In the genomic region with DNA sequence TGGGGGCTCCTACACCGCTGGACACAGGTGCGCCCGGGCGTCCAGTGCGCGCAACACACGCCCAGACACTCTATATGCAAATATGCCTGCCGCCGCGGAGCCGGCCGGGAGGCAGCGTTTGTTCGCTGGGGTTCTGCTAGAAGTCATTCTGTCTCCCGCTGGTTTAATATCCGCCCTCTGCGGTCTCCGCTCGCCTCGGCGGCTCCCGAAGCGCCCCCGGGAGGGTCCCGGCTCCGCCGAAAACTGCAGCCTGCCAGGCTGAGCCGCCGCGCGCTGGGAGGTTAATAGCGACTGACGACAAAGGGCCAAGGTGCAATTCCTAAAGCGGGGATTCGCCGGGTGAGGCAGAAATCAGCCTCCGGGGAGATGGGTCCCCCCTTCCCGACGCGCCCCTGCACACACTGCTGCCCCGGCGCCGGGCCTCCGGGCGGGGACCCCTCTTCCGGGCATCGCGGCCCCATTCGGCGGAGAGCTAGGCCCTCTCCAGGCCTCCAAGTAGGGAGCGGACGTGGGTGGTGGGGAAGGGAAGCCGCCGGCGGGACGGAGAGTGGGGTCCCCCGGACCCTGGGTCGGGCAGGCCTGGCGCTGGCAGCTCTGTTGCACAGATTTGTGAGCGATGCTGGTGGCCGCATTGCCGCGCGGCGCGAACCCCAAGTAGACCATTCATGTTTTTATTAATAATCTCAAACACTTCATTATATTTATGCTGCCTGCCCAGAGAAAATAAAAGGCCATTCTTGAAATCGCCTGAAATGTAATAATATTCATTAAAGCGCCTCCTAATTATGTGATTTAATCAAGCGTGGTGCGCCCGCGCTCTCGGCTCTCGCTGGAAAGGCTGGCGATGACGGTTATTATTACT, we compare ENCODE assay signal across 7 cellular contexts. TPM values are rescaled to one million over a fixed set of nuclear protein-coding genes. Genes with fewer than 3 reads are reported as not detected.
A peak's percentile ranks its signal among the peaks of the same experiment; 100 is the strongest.
DNase-seq lines count a peak whose midpoint lies in the region; ATAC-seq and TF ChIP-seq lines count a peak whose summit lies in the region.

No MANE protein-coding gene starts in this region.

- no peaks in the 10 kb centered on the region for H3K36me3 ChIP-seq in lower lobe of right lung

- POLR2A ChIA-PET in WTC11 (lab: Charles Lee): no interaction called here

- DNase-seq in WTC11 (ENCODE audit: low spot score) (peak; percentile 86), lower lobe of right lung (no peak), medulla oblongata (ENCODE audit: extremely low spot score) (no peak), NCI-H2171 (lab: John Stamatoyannopoulos, UW) (no peak), LoVo (ENCODE audit: low spot score) (no peak)

- peaks cover 36% of the 10 kb centered on the region for H3K4me1 Mint-ChIP-seq in WTC11

- H3K27me3 ChIP-seq in lower lobe of right lung (ENCODE audit: low read depth): peaks cover 100% of the 10 kb centered on the region

- H3K27ac ChIP-seq in lower lobe of right lung: no peak overlapping the region

- peak; percentile 48 for ATAC-seq in GM18858 (IDR thresholded peaks at IDR 0.05; ENCODE audit: unreplicated experiment)
- ATAC-seq in HG02938 (IDR thresholded peaks at IDR 0.05; ENCODE audit: unreplicated experiment): peak; percentile 49
- ATAC-seq in WTC11: peak; percentile 54
- ATAC-seq in lower lobe of right lung: peak; percentile 29 to 52

- intact Hi-C loops in lower lobe of right lung (cut with DNase I): no loop called here

- peak overlapping the region; percentile 63 for H3K4me3 Mint-ChIP-seq in WTC11

- H3K27me3 Mint-ChIP-seq in WTC11 (ENCODE audit: low read depth): peaks cover 100% of the 10 kb centered on the region

- H3K4me3 ChIP-seq in lower lobe of right lung: no peak overlapping the region

- no peak overlapping the region for H3K27ac Mint-ChIP-seq in WTC11

- H3K9me3 Mint-ChIP-seq in WTC11: no peaks in the 10 kb centered on the region

- no peaks in the 10 kb centered on the region for H3K36me3 Mint-ChIP-seq in WTC11

- TF ChIP-seq CTCF in WTC11 (IDR thresholded peaks at IDR 0.05): no peak
- TF ChIP-seq CTCF in lower lobe of right lung (IDR thresholded peaks at IDR 0.05): no peak

- CTCF ChIA-PET in WTC11 (lab: Charles Lee): interaction anchor here (0.9 kb wide), 1 partner anchor 66 kb away, joined by 3 read pairs; no protein-coding TSS in a partner anchor

- peaks cover 35% of the 10 kb centered on the region for H3K4me1 ChIP-seq in lower lobe of right lung

- no peaks in the 10 kb centered on the region for H3K9me3 ChIP-seq in lower lobe of right lung

TF ChIP-seq in WTC11, 78 proteins besides CTCF, POLR2A, EP300 and RAD21:
- no peak for TF ChIP-seq MYBL2 (CRISPR knock-in tag; IDR thresholded peaks at IDR 0.05)
- peak; percentile 31; the same call in 1 of the 2 replicates for TF ChIP-seq ZNF423 (CRISPR knock-in tag; IDR thresholded peaks at IDR 0.05)
TF ChIP-seq in WTC11: peak in this region for 1.

RNA-seq across cellular contexts. Expression of a gene that starts 9.1 kb away (rescaled TPM):
- total RNA-seq in WTC11 (2021) (not detected in 3 replicates), lower lobe of right lung (not detected)
